Comparison of ENCODE assay signal across 8 cellular contexts in the genomic region with DNA sequence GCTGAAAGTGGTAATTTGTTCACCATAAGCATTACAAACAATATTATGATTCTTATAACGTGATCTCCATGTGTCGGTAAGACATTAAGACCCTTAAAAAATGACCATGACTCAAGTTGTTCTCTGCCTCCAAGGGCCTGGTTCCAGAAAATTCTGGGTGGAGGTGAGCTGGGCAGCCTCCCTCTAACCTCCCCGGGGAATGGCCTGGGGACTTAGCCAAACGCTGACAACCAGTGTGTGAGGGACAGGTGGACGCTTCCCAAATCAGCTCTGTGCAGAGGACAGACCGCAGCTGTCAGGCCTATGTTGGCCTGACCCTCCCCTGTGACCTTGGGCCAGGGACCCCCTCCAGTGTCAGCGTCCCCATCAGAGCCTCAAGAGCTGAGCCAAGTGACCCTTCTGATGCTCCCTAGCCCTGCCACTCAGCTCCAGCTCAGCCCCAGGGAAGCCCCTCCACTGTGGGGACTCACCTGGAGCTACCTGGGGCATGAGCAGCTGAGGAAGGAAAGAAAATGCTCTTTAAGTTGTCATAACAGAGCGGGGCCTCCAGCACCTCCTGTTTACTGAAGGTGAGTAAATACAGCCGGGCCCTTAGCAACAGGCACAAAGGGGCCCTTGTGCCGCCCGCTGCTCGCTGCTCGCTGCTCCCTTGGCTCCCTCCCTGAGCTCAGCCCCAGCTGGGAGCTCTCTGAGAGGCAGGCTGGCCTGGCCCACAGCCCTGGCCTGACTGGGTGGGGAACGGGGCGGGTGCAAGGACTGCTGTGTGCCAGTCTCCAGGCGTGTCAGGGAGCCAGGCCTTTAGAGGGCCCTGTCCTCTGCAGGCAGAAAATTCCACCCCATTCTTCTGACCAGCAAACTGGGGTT.
DNase-seq lines count a peak whose midpoint lies in the region; ATAC-seq and TF ChIP-seq lines count a peak whose summit lies in the region.

No MANE protein-coding gene starts in this region.

- no peaks in the 10 kb centered on the region for H3K27me3 ChIP-seq in HUES48 (ENCODE audit: control insufficient read depth, insufficient read depth, low read length)
- 0 out of 2 replicates have a peak, but pooled peaks cover 4% of the 10 kb centered on the region for H3K27me3 ChIP-seq in PC-3 (ENCODE audit: low read length)
- no peaks in the 10 kb centered on the region for H3K27me3 ChIP-seq in rectal smooth muscle tissue (ENCODE audit: control insufficient read depth, insufficient read depth, low read length)
- H3K27me3 ChIP-seq in spleen (replicated peaks in 1 of 7): peaks cover 0 to 15% (median 0%) of the 10 kb centered on the region in 7 donors

- H3K4me1 ChIP-seq in HUES48 (ENCODE audit: control insufficient read depth, insufficient read depth, low read length) (peaks cover 40% of the 10 kb centered on the region), PC-3 (ENCODE audit: insufficient read depth, low read length) (peaks cover 46% of the 10 kb centered on the region), rectal smooth muscle tissue (ENCODE audit: control insufficient read depth, insufficient read depth, low read length) (peaks cover 28% of the 10 kb centered on the region), spleen (peaks cover 0 to 13% (median 7%) of the 10 kb centered on the region in 6 donors)

- WGBS in spleen, 5 donors: 81 to 91% (median 87%) methylated on average over 9 to 16 of the region's 16 CpGs

- H3K36me3 ChIP-seq in HUES48 (ENCODE audit: control insufficient read depth, insufficient read depth, low read length) (no peaks in the 10 kb centered on the region), PC-3 (ENCODE audit: low read depth, low read length) (no peaks in the 10 kb centered on the region), rectal smooth muscle tissue (ENCODE audit: control insufficient read depth, insufficient read depth, low read length) (no peaks in the 10 kb centered on the region), spleen (no peaks in the 10 kb centered on the region)

- no peaks in the 10 kb centered on the region for H3K9me3 Mint-ChIP-seq in activated CD8-positive, alpha-beta T cell treated with anti-CD3 and anti-CD28 coated beads for 36 hours

- H3K9me3 ChIP-seq in HUES48 (ENCODE audit: control insufficient read depth, insufficient read depth, low read length) (no peaks in the 10 kb centered on the region), PC-3 (ENCODE audit: low read length) (no peaks in the 10 kb centered on the region), spleen (no peaks in the 10 kb centered on the region)

- H3K27ac Mint-ChIP-seq in activated CD8-positive, alpha-beta T cell treated with anti-CD3 and anti-CD28 coated beads for 36 hours: no peak overlapping the region

- no peak for TF ChIP-seq POLR2A in spleen (IDR thresholded peaks at IDR 0.05)

- H3K9ac ChIP-seq in HUES48 (ENCODE audit: low read depth, low read length) (no peak overlapping the region), PC-3 (ENCODE audit: low read length) (peak overlapping the region; percentile 62), rectal smooth muscle tissue (ENCODE audit: low read length) (no peak overlapping the region)

- peaks cover 15% of the 10 kb centered on the region for H3K27me3 Mint-ChIP-seq in activated CD8-positive, alpha-beta T cell treated with anti-CD3 and anti-CD28 coated beads for 36 hours

- intact Hi-C loops in PC-3 (cut with micrococcal nuclease) (loop anchor here (1.0 to 5.0 kb wide), 4 partner anchors 114 to 547 kb away; partner anchors contain the start of gene RPS6KA5), left cardiac atrium (cut with DNase I) (loop anchor here in 1 of 2 donors (10.0 kb wide), 2 partner anchors 109 to 181 kb away; no protein-coding TSS in a partner anchor), spleen (cut with DNase I; ENCODE audit: low total_unique reads) (no loop called here)
- intact Hi-C loops in activated CD8-positive, alpha-beta T cell treated with anti-CD3 and anti-CD28 coated beads for 36 hours (cut with micrococcal nuclease): no loop called here

- H3F3A ChIP-seq in PC-3 (ENCODE audit: low read length, unreplicated experiment): no peaks in the 10 kb centered on the region

- peak; percentile 91 for ATAC-seq in PC-3
- peak; percentile 83 to 94 for ATAC-seq in left cardiac atrium
- no peak for ATAC-seq in activated CD8-positive, alpha-beta T cell treated with anti-CD3 and anti-CD28 coated beads for 36 hours

- H3K27ac ChIP-seq in HUES48 (ENCODE audit: low read depth, low read length) (peak overlapping the region; percentile 7), PC-3 (ENCODE audit: low read length) (peak overlapping the region; percentile 90), rectal smooth muscle tissue (ENCODE audit: low read depth, low read length) (peak overlapping the region; percentile 89), spleen (no peak overlapping the region)

- POLR2A ChIA-PET in PC-3 (lab: Charles Lee; ENCODE audit: unreplicated experiment): interaction anchor here (0.5 to 1.2 kb wide), 13 partner anchors 69 to 546 kb away, joined by 3 to 14 read pairs (median 5); no protein-coding TSS in a partner anchor
- POLR2A ChIA-PET in activated CD8-positive, alpha-beta T cell treated with anti-CD3 and anti-CD28 coated beads for 36 hours (lab: Charles Lee): no interaction called here

- BruUV-seq in PC-3 (replicated peaks; lab: Mats Ljungman, UMichigan): TSS peak; percentile 91

- peak overlapping the region; percentile 68 for H3K4me2 ChIP-seq in PC-3 (ENCODE audit: low read length)

- peak overlapping the region; percentile 61 for H2AFZ ChIP-seq in PC-3 (ENCODE audit: low read length)

- H4K20me1 ChIP-seq in PC-3 (ENCODE audit: low read length): no peaks in the 10 kb centered on the region

- H3K79me2 ChIP-seq in PC-3 (ENCODE audit: low read length): no peaks in the 10 kb centered on the region

- no peak for TF ChIP-seq CTCF in PC-3 (conservative IDR thresholded peaks at IDR 0.05; ENCODE audit: low read depth, low read length)
- TF ChIP-seq CTCF in spleen (IDR thresholded peaks at IDR 0.05 in 8 of 11, conservative IDR thresholded peaks at IDR 0.05 in 3 of 11): no peak
- TF ChIP-seq CTCF in activated CD8-positive, alpha-beta T cell treated with anti-CD3 and anti-CD28 coated beads for 36 hours (IDR thresholded peaks at IDR 0.05): no peak

- H3K9me2 ChIP-seq in PC-3 (replicated peaks; ENCODE audit: low read length): no peaks in the 10 kb centered on the region

- no peak overlapping the region for H3K4me3 Mint-ChIP-seq in activated CD8-positive, alpha-beta T cell treated with anti-CD3 and anti-CD28 coated beads for 36 hours

- no peak overlapping the region for H3K4me3 ChIP-seq in HUES48 (ENCODE audit: low read depth, low read length)
- peak overlapping the region; percentile 13; the same call in 1 of the 2 replicates for H3K4me3 ChIP-seq in PC-3 (ENCODE audit: low read length)
- H3K4me3 ChIP-seq in rectal smooth muscle tissue (ENCODE audit: low read length): no peak overlapping the region
- H3K4me3 ChIP-seq in spleen: no peak overlapping the region

- no peaks in the 10 kb centered on the region for H3K36me3 Mint-ChIP-seq in activated CD8-positive, alpha-beta T cell treated with anti-CD3 and anti-CD28 coated beads for 36 hours (ENCODE audit: low read depth)

- CTCF ChIA-PET in PC-3 (lab: Charles Lee): interaction anchor here (0.5 to 1.8 kb wide), 7 partner anchors 10 to 212 kb away, joined by 3 to 7 read pairs (median 5); no protein-coding TSS in a partner anchor
- CTCF ChIA-PET in activated CD8-positive, alpha-beta T cell treated with anti-CD3 and anti-CD28 coated beads for 36 hours (lab: Charles Lee): interaction anchor here (0.6 kb wide), 1 partner anchor 1097 kb away, joined by 3 read pairs; no protein-coding TSS in a partner anchor

- peaks cover 6% of the 10 kb centered on the region for H3K4me1 Mint-ChIP-seq in activated CD8-positive, alpha-beta T cell treated with anti-CD3 and anti-CD28 coated beads for 36 hours (ENCODE audit: low read depth)

- DNase-seq in PC-3 (peak; percentile 90), left cardiac atrium (peak; percentile 83), spleen (no peak)
- no peak for DNase-seq in activated effector memory CD4-positive, alpha-beta T cell treated with anti-CD3 and anti-CD28 coated beads, Interleukin-2, amount 50 U/mL, for 16 hours
- DNase-seq in activated naive CD4-positive, alpha-beta T cell (lab: John Stamatoyannopoulos, UW): no peak
- no peak for DNase-seq in activated CD8-positive, alpha-beta T cell treated with anti-CD3 and anti-CD28 coated beads for 36 hours

Comparison
In these comparisons a context has a peak if more than half of its experiments do, and no peak if none do; other contexts are left out.
1. H3K27ac ChIP-seq: peak in HUES48 (single experiment), PC-3 (single experiment) and rectal smooth muscle tissue (single experiment); none in spleen (0 of 8).
2. DNase-seq: peak in PC-3 (single experiment) and left cardiac atrium (single experiment); none in activated effector memory CD4-positive, alpha-beta T cell treated with anti-CD3 and anti-CD28 coated beads, Interleukin-2, amount 50 U/mL, for 16 hours (single experiment), spleen (single experiment), activated naive CD4-positive, alpha-beta T cell (0 of 4) and activated CD8-positive, alpha-beta T cell treated with anti-CD3 and anti-CD28 coated beads for 36 hours (single experiment).